Comparison of ENCODE assay signal across 8 cellular contexts in the genomic region with DNA sequence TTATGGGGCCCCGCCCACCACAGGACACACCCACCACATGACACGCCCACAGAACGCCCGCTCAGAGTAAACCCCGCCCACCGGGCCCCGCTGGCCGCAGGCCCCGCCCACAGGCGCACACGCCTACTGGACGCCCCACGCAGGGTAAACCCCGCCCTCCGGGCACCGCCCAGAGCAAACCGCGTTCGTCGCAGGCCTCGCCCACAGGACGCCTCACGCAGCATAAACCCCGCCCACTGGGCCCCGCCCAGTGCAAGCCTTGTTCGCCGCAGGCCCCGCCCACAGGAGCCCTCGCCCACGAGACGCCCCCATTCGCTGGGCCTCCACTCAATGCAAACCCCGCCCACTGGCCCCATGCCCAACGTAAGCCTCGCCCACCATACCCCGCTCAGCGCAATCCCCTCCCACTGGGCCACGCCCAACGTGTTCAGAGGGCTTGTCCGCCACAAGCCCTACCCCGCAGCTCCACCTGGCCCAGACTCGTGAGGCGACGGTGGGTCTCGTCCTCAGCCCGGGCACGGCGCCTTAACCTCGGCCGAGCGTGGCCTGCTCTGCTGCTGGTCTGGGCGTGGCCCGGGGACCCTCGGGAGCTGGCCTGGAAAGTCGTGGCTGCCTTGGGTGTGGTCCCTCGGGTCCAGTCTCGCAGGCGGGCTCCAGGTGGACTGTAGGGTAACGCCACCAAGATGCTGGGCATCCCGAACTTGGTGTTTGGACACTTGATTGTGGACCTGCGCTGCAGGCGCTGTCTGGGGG. TPM values are rescaled to one million over a fixed set of nuclear protein-coding genes. Genes with fewer than 3 reads are reported as not detected.
A peak's percentile ranks its signal among the peaks of the same experiment; 100 is the strongest.
DNase-seq lines count a peak whose midpoint lies in the region; ATAC-seq and TF ChIP-seq lines count a peak whose summit lies in the region.

No MANE protein-coding gene starts in this region.

- no peaks in the 10 kb centered on the region for H4K20me1 ChIP-seq in OCI-LY1 (ENCODE audit: insufficient read depth, low read length)

- H2AFZ ChIP-seq in OCI-LY1 (ENCODE audit: low read length) = no peak overlapping the region

- no peak overlapping the region for H3K27ac ChIP-seq in OCI-LY1 (ENCODE audit: low read depth, low read length, poor library complexity, severe bottlenecking)
- no peak overlapping the region for H3K27ac ChIP-seq in epithelial cell of prostate

- H3F3A ChIP-seq in OCI-LY1 (ENCODE audit: insufficient read depth, low read length) = no peaks in the 10 kb centered on the region

- peak; percentile 80 for ATAC-seq in GM21423 (IDR thresholded peaks at IDR 0.05; ENCODE audit: unreplicated experiment)

- H3K4me3 ChIP-seq in OCI-LY1 (ENCODE audit: low read depth, low read length, poor library complexity, severe bottlenecking) = peak overlapping the region; percentile 64
- peak overlapping the region; percentile 44 for H3K4me3 ChIP-seq in mononuclear cell (ENCODE audit: low read length)

- peak; percentile 100 for DNase-seq in D341Med (ENCODE audit: low spot score)
- peak; percentile 69 to 100 (median 99) for DNase-seq in HUDEP-2 (lab: John Stamatoyannopoulos, UW; ENCODE audit: unreplicated experiment in 76 of 76)
- peak; percentile 99 for DNase-seq in activated CD8-positive, alpha-beta memory T cell treated with anti-CD3 and anti-CD28 coated beads, Interleukin-2, amount 50 U/mL, for 48 hours
- peak; percentile 74 for DNase-seq in epithelial cell of prostate (ENCODE audit: low read depth, low spot score)
- DNase-seq in stimulated activated CD8-positive, alpha-beta memory T cell treated with anti-CD3 and anti-CD28 coated beads, Interleukin-2, amount 100 ng/mL, for 48 hours (ENCODE audit: low read depth in 2 of 2) = peak; percentile 99

- peak overlapping the region; percentile 83 for H3K4me2 ChIP-seq in OCI-LY1 (ENCODE audit: low read length)

- H3K27me3 ChIP-seq in OCI-LY1 (ENCODE audit: insufficient read depth, low read length) (peaks cover 4% of the 10 kb centered on the region; the same call in 1 of the 2 replicates), mononuclear cell (ENCODE audit: insufficient read depth, low read length) (no peaks in the 10 kb centered on the region)

- H3K9ac ChIP-seq in OCI-LY1 (ENCODE audit: low read length) = no peak overlapping the region; the same call in 1 of the 2 replicates

- no peak for TF ChIP-seq CTCF in OCI-LY1 (IDR thresholded peaks at IDR 0.05; ENCODE audit: low read length)

- no peaks in the 10 kb centered on the region for H3K9me2 ChIP-seq in OCI-LY1 (ENCODE audit: low read depth, low read length)

- H3K36me3 ChIP-seq in OCI-LY1 (ENCODE audit: insufficient read depth, low read length) = no peaks in the 10 kb centered on the region

- no peaks in the 10 kb centered on the region for H3K79me2 ChIP-seq in OCI-LY1 (ENCODE audit: insufficient read depth, low read length)

- H3K4me1 ChIP-seq in OCI-LY1 (ENCODE audit: insufficient read depth, low read length, severe bottlenecking) (peaks cover 9% of the 10 kb centered on the region), mononuclear cell (ENCODE audit: insufficient read depth, low read length) (peaks cover 17% of the 10 kb centered on the region)

- H3K9me3 ChIP-seq in OCI-LY1 (ENCODE audit: low read length) = no peaks in the 10 kb centered on the region
- H3K9me3 ChIP-seq in mononuclear cell (ENCODE audit: low read depth, low read length) = no peaks in the 10 kb centered on the region

RNA-seq across cellular contexts. Expression of a gene that starts 0.4 kb away (rescaled TPM):
- total RNA-seq in mononuclear cell = 0.31 TPM

RNA-seq across cellular contexts. Expression of a gene that starts 4.4 kb away (rescaled TPM):
- total RNA-seq in mononuclear cell = not detected

RNA-seq across cellular contexts. Expression of a gene that starts 28.6 kb away (rescaled TPM):
- 101 TPM for total RNA-seq in mononuclear cell
